ENCODE assay signal across 17 cellular contexts in the genomic region with DNA sequence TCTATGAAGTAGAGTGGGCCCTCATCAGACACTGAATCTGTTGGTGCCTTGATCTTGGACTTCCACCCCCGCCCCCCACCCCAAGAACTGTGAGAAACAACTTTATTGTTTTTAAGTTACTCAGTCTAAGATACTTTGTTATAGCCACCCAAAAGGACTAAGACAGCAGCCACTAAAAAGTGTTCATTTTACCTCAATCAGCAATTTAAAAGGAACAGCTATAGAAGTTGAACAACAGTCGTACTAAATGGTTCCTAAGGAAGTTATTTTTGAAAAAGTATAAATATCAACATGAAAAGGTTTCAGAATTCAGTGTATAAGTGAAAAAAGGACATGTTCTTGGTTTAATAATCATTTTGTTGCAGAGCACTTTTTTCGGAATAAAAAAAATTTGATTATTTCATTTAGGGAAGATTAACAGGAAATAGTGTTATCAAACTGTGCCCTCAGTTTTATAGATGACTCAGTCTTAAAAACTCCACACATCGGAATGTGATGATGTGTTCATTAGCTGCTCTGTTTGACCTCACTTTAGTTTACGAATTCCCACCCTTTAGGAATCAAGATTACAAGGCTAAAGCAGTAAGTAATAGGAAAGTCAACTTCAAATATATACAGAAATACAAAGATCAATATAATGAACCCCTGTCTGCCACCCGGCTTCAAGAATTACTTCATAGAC.
A peak's percentile ranks its signal among the peaks of the same experiment; 100 is the strongest.
DNase-seq lines count a peak whose midpoint lies in the region; ATAC-seq, FAIRE-seq and TF ChIP-seq lines count a peak whose summit lies in the region.
"Had no signal": no experiment of that assay in that cellular context is flagged by ENCODE, and none has a peak within 500 bp of the region (broad histone marks: within the 10 kb centered on the region; RNA-seq: fewer than 3 reads in every experiment).

No MANE protein-coding gene starts in this region.

- H3K4me1 ChIP-seq in HCT116 (ENCODE audit: control insufficient read depth in 1 of 2, insufficient read depth in 2 of 2, low read length in 2 of 2) (peaks cover 37 to 51% of the 10 kb centered on the region in 2 experiments), astrocyte (ENCODE audit: insufficient read depth, low read length) (peaks cover 13% of the 10 kb centered on the region)
- H3K4me1 ChIP-seq: upper lobe of right lung had no signal

- H3K27ac ChIP-seq in HCT116 (ENCODE audit: low read depth, low read length) (peak overlapping the region; percentile 68; the same call in 1 of the 2 replicates), astrocyte (ENCODE audit: low read depth, low read length) (peak overlapping the region; percentile 70)
- H3K27ac ChIP-seq: C4-2B, KMS-11, upper lobe of right lung had no signal

- no peaks in the 10 kb centered on the region for H3K27me3 Mint-ChIP-seq in astrocyte (ENCODE audit: low read depth, unreplicated experiment)
- H3K27me3 Mint-ChIP-seq: activated naive CD4-positive, alpha-beta T cell treated with anti-CD3 and anti-CD28 coated beads, Interleukin-2, amount 50 U/mL, for 24 hours; T-helper 17 cell had no signal

- no peaks in the 10 kb centered on the region for H3K9me3 ChIP-seq in HCT116 (ENCODE audit: control insufficient read depth in 1 of 2, insufficient read depth in 1 of 2, low read depth in 1 of 2, low read length in 2 of 2)
- no peaks in the 10 kb centered on the region for H3K9me3 ChIP-seq in astrocyte (ENCODE audit: insufficient read depth, low read depth, low read length)
- H3K9me3 ChIP-seq: mucosa of descending colon, upper lobe of right lung had no signal

- H3K9ac ChIP-seq in HCT116 (ENCODE audit: low read length) (peak overlapping the region; percentile 26), astrocyte (ENCODE audit: low read length) (no peak overlapping the region)
- H3K9ac ChIP-seq: KMS-11 had no signal

- intact Hi-C loops in HCT116 (cut with micrococcal nuclease): no loop called here

- H3K9me2 ChIP-seq in HCT116 (ENCODE audit: insufficient read depth): no peaks in the 10 kb centered on the region

- peak overlapping the region; percentile 52 for H3K4me2 ChIP-seq in HCT116 (ENCODE audit: low read length)
- peak overlapping the region; percentile 10 for H3K4me2 ChIP-seq in astrocyte (ENCODE audit: low read length)
- H3K4me2 ChIP-seq: KMS-11 had no signal

- no peaks in the 10 kb centered on the region for H3K27me3 ChIP-seq in HCT116 (ENCODE audit: insufficient read depth, low read length)
- no peaks in the 10 kb centered on the region for H3K27me3 ChIP-seq in astrocyte (ENCODE audit: insufficient read depth, low read length)
- H3K27me3 ChIP-seq: upper lobe of right lung had no signal

- H3K4me3 Mint-ChIP-seq in astrocyte (ENCODE audit: unreplicated experiment): no peak overlapping the region
- H3K4me3 Mint-ChIP-seq: activated naive CD4-positive, alpha-beta T cell treated with anti-CD3 and anti-CD28 coated beads, Interleukin-2, amount 50 U/mL, for 24 hours; T-helper 17 cell had no signal

- ATAC-seq in HCT116 (peak; percentile 61), HG02610 (IDR thresholded peaks at IDR 0.05; ENCODE audit: unreplicated experiment) (no peak)
- ATAC-seq: mucosa of descending colon, T-helper 17 cell, upper lobe of right lung had no signal

- POLR2A ChIA-PET in HCT116 (lab: Charles Lee): interaction anchor here (0.6 kb wide), 1 partner anchor 469 kb away, joined by 4 read pairs; no protein-coding TSS in a partner anchor

- H3K27ac Mint-ChIP-seq in astrocyte (ENCODE audit: unreplicated experiment): peak overlapping the region; percentile 64
- H3K27ac Mint-ChIP-seq: activated naive CD4-positive, alpha-beta T cell treated with anti-CD3 and anti-CD28 coated beads, Interleukin-2, amount 50 U/mL, for 24 hours; T-helper 17 cell had no signal

- no peak for TF ChIP-seq CTCF in HCT116 (IDR thresholded peaks at IDR 0.05 in 2 of 3, conservative IDR thresholded peaks at IDR 0.05 in 1 of 3; ENCODE audit: borderline replicate concordance in 1 of 3, insufficient read depth in 1 of 3, low read depth in 2 of 3, low read length in 2 of 3)
- TF ChIP-seq CTCF in astrocyte (IDR thresholded peaks at IDR 0.05; ENCODE audit: insufficient read depth, low read depth, low read length): no peak

- H3K36me3 ChIP-seq in HCT116 (ENCODE audit: control insufficient read depth in 1 of 2, insufficient read depth in 2 of 2, low read length in 2 of 2): peaks cover 3 to 6% of the 10 kb centered on the region in 2 experiments; a peak in 2 of 4 replicates
- H3K36me3 ChIP-seq in astrocyte (ENCODE audit: insufficient read depth, low read length): peaks cover 3% of the 10 kb centered on the region

- TF ChIP-seq RAD21 in HCT116 (IDR thresholded peaks at IDR 0.05; ENCODE audit: low read depth): no peak

- BruUV-seq in HCT116 (replicated peaks; lab: Mats Ljungman, UMichigan): no TSS peak

- DNase-seq in HCT116 (ENCODE audit: low read depth, low spot score) (peak; percentile 48), astrocyte (ENCODE audit: low read depth) (peak; percentile 86), foreskin melanocyte (peak; percentile 16), renal cortical epithelial cell (ENCODE audit: low read depth) (peak; percentile 84), cortex of kidney (lab: John Stamatoyannopoulos, UW) (no peak), germinal center (ENCODE audit: low spot score) (no peak), COLO668 (lab: John Stamatoyannopoulos, UW; ENCODE audit: unreplicated experiment) (no peak)
- DNase-seq: mucosa of descending colon, NCI-H1694, NCI-H524 treated with DMSO at 0.1 percent for 48 hours, T-helper 17 cell, upper lobe of right lung had no signal

- peaks cover 15% of the 10 kb centered on the region for H3K36me3 Mint-ChIP-seq in astrocyte (ENCODE audit: low read depth, unreplicated experiment)

- H4K20me1 ChIP-seq in HCT116 (ENCODE audit: insufficient read depth) (peaks cover 5% of the 10 kb centered on the region; the same call in 1 of the 2 replicates), astrocyte (ENCODE audit: insufficient read depth, low read length) (no peaks in the 10 kb centered on the region)

- no peak overlapping the region for H2AFZ ChIP-seq in HCT116 (ENCODE audit: low read depth, low read length, poor library complexity, severe bottlenecking)
- no peak overlapping the region for H2AFZ ChIP-seq in astrocyte (ENCODE audit: low read depth, low read length)

- FAIRE-seq in astrocyte (lab: Jason Lieb, UNC): peak; percentile 60
- FAIRE-seq: colon had no signal

- H3K9me3 Mint-ChIP-seq in astrocyte (ENCODE audit: unreplicated experiment): peaks cover 2% of the 10 kb centered on the region

- RAD21 ChIA-PET in HCT116 (lab: Charles Lee; ENCODE audit: low non-redundant PET in 1 of 2, low total read pairs in 2 of 2, uncharacterized antibody in 2 of 2, unreplicated experiment in 2 of 2): no interaction called here

- TF ChIP-seq POLR2A in HCT116 (IDR thresholded peaks at IDR 0.05; ENCODE audit: borderline replicate concordance, extremely low read depth, insufficient read depth, insufficient read length): no peak

- H3K79me2 ChIP-seq in HCT116 (ENCODE audit: insufficient read depth, low read length) (peaks cover 54% of the 10 kb centered on the region), astrocyte (ENCODE audit: insufficient read depth, low read length) (peaks cover 24% of the 10 kb centered on the region)

- H3K4me1 Mint-ChIP-seq in astrocyte (ENCODE audit: low read depth, unreplicated experiment): peaks cover 10% of the 10 kb centered on the region
- H3K4me1 Mint-ChIP-seq: activated naive CD4-positive, alpha-beta T cell treated with anti-CD3 and anti-CD28 coated beads, Interleukin-2, amount 50 U/mL, for 24 hours; T-helper 17 cell had no signal

- H3K4me3 ChIP-seq in HCT116 (replicated peaks in 1 of 2; ENCODE audit: low read depth in 1 of 2, low read length in 2 of 2): peak overlapping the region in 1 of 2 experiments; percentile 2; a peak in 1 of 4 replicates
- H3K4me3 ChIP-seq in astrocyte (ENCODE audit: insufficient read depth, low read depth, low read length): no peak overlapping the region
- H3K4me3 ChIP-seq: mucosa of descending colon, upper lobe of right lung had no signal

- CTCF ChIA-PET in HCT116 (lab: Charles Lee): no interaction called here

TF ChIP-seq in HCT116, 20 proteins besides CTCF, POLR2A, EP300 and RAD21 (continues in another document):
- TF ChIP-seq ZNF274 (IDR thresholded peaks at IDR 0.05; ENCODE audit: low read depth, low read length): no peak
- TF ChIP-seq FOSL1 (IDR thresholded peaks at IDR 0.05; ENCODE audit: low read depth): peak; percentile 78
- TF ChIP-seq, protein P1, sequence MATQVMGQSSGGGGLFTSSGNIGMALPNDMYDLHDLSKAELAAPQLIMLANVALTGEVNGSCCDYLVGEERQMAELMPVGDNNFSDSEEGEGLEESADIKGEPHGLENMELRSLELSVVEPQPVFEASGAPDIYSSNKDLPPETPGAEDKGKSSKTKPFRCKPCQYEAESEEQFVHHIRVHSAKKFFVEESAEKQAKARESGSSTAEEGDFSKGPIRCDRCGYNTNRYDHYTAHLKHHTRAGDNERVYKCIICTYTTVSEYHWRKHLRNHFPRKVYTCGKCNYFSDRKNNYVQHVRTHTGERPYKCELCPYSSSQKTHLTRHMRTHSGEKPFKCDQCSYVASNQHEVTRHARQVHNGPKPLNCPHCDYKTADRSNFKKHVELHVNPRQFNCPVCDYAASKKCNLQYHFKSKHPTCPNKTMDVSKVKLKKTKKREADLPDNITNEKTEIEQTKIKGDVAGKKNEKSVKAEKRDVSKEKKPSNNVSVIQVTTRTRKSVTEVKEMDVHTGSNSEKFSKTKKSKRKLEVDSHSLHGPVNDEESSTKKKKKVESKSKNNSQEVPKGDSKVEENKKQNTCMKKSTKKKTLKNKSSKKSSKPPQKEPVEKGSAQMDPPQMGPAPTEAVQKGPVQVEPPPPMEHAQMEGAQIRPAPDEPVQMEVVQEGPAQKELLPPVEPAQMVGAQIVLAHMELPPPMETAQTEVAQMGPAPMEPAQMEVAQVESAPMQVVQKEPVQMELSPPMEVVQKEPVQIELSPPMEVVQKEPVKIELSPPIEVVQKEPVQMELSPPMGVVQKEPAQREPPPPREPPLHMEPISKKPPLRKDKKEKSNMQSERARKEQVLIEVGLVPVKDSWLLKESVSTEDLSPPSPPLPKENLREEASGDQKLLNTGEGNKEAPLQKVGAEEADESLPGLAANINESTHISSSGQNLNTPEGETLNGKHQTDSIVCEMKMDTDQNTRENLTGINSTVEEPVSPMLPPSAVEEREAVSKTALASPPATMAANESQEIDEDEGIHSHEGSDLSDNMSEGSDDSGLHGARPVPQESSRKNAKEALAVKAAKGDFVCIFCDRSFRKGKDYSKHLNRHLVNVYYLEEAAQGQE (IDR thresholded peaks at IDR 0.05; ENCODE audit: low read depth): no peak
- peak; percentile 46; the same call in 1 of the 2 replicates for TF ChIP-seq SP1 (IDR thresholded peaks at IDR 0.05; ENCODE audit: low read depth)
- TF ChIP-seq, protein P2, sequence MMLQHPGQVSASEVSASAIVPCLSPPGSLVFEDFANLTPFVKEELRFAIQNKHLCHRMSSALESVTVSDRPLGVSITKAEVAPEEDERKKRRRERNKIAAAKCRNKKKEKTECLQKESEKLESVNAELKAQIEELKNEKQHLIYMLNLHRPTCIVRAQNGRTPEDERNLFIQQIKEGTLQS (IDR thresholded peaks at IDR 0.05): no peak
- peak; percentile 78 for TF ChIP-seq JUND (IDR thresholded peaks at IDR 0.05)
- no peak for TF ChIP-seq CBX3 (IDR thresholded peaks at IDR 0.05; ENCODE audit: low read depth)

Comparison
In these comparisons a context has a peak if more than half of its experiments do, and no peak if none do; other contexts are left out.
1. DNase-seq: peak in HCT116 (single experiment), astrocyte (single experiment), foreskin melanocyte (single experiment) and renal cortical epithelial cell (single experiment); none in cortex of kidney (single experiment), germinal center (single experiment) and COLO668 (single experiment).